In the genomic region with DNA sequence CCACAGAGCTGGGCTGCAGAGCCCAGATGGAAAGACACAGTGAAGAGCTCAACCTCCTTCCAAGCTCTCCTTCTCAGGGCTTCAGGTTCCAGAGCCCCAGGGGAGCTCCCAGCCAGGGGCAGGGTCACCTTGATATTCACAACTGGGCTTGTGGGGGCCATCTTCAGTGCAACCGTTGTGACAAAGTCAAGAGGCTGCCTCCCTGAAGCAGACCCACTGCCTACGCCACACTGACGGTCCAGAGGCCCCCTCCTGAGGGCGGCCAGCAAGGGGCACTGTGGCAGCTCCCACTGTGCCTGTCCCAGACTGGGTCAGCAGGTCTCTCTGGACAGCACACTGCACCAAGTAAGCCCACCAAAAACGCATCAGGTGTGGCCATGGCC, we compare ENCODE assay signal across 15 cellular contexts.
"Had no signal": no experiment of that assay in that cellular context is flagged by ENCODE, and none has a peak within 500 bp of the region (broad histone marks: within the 10 kb centered on the region; RNA-seq: fewer than 3 reads in every experiment).

No MANE protein-coding gene starts in this region.

- H3K9me3 ChIP-seq: gastrocnemius medialis, heart left ventricle, left ventricle myocardium inferior, sigmoid colon, upper lobe of right lung had no signal

- H3K27me3 ChIP-seq: dorsolateral prefrontal cortex, gastrocnemius medialis, heart left ventricle, sigmoid colon, upper lobe of right lung had no signal

- DNase-seq: activated B cell treated with CpG ODN at 0.5 μM for 24 hours; activated CD4-positive, alpha-beta T cell treated with anti-CD3 and anti-CD28 coated beads, Interleukin-2, amount 50 U/mL, for 1 hour; activated naive CD4-positive, alpha-beta T cell treated with anti-CD3 and anti-CD28 coated beads, Interleukin-2, amount 10 ng/mL, durations not matched to agents 7 days and 5 days; erythroblast; gastrocnemius medialis; left ventricle myocardium inferior; mesendoderm; nephron progenitor cell; stimulated activated CD4-positive, alpha-beta T cell treated with anti-CD3 and anti-CD28 coated beads, Interleukin-1b, Interleukin-23, amount 100 ng/mL, for 48 hours; stimulated activated naive CD8-positive, alpha-beta T cell treated with anti-CD3 and anti-CD28 coated beads, Interleukin-15, amount 100 ng/mL, for 72 hours had no signal

- H3K27ac ChIP-seq: dorsolateral prefrontal cortex, gastrocnemius medialis, heart left ventricle, left ventricle myocardium inferior, sigmoid colon, upper lobe of right lung had no signal

- ATAC-seq: activated T-helper 17 cell treated with anti-CD3 and anti-CD28 coated beads, Interleukin-2, amount 50 U/mL, for 72 hours; gastrocnemius medialis; heart left ventricle; stimulated activated naive CD8-positive, alpha-beta T cell treated with anti-CD3 and anti-CD28 coated beads, Interleukin-15, amount 100 ng/mL, for 72 hours; upper lobe of right lung had no signal

- H3K4me3 Mint-ChIP-seq: activated B cell treated with CpG ODN at 0.5 μM for 24 hours; activated naive CD4-positive, alpha-beta T cell treated with anti-CD3 and anti-CD28 coated beads, Interleukin-2, amount 10 ng/mL, durations not matched to agents 7 days and 5 days; activated T-helper 17 cell treated with anti-CD3 and anti-CD28 coated beads, Interleukin-2, amount 50 U/mL, for 72 hours; nephron progenitor cell; stimulated activated naive CD8-positive, alpha-beta T cell treated with anti-CD3 and anti-CD28 coated beads, Interleukin-15, amount 100 ng/mL, for 72 hours had no signal

- H3K27ac Mint-ChIP-seq: activated B cell treated with CpG ODN at 0.5 μM for 24 hours; activated naive CD4-positive, alpha-beta T cell treated with anti-CD3 and anti-CD28 coated beads, Interleukin-2, amount 10 ng/mL, durations not matched to agents 7 days and 5 days; nephron progenitor cell had no signal

- H3K27me3 Mint-ChIP-seq: activated B cell treated with CpG ODN at 0.5 μM for 24 hours; activated T-helper 17 cell treated with anti-CD3 and anti-CD28 coated beads, Interleukin-2, amount 50 U/mL, for 72 hours; stimulated activated naive CD8-positive, alpha-beta T cell treated with anti-CD3 and anti-CD28 coated beads, Interleukin-15, amount 100 ng/mL, for 72 hours had no signal

- H3K4me1 ChIP-seq: gastrocnemius medialis, left ventricle myocardium inferior, sigmoid colon, upper lobe of right lung had no signal

- H3K9me3 Mint-ChIP-seq: activated B cell treated with CpG ODN at 0.5 μM for 24 hours; activated naive CD4-positive, alpha-beta T cell treated with anti-CD3 and anti-CD28 coated beads, Interleukin-2, amount 10 ng/mL, durations not matched to agents 7 days and 5 days; activated T-helper 17 cell treated with anti-CD3 and anti-CD28 coated beads, Interleukin-2, amount 50 U/mL, for 72 hours; nephron progenitor cell; stimulated activated naive CD8-positive, alpha-beta T cell treated with anti-CD3 and anti-CD28 coated beads, Interleukin-15, amount 100 ng/mL, for 72 hours had no signal

- H3K4me1 Mint-ChIP-seq: activated B cell treated with CpG ODN at 0.5 μM for 24 hours; activated naive CD4-positive, alpha-beta T cell treated with anti-CD3 and anti-CD28 coated beads, Interleukin-2, amount 10 ng/mL, durations not matched to agents 7 days and 5 days; nephron progenitor cell had no signal

- H3K4me3 ChIP-seq: dorsolateral prefrontal cortex, gastrocnemius medialis, heart left ventricle, left ventricle myocardium inferior, sigmoid colon, upper lobe of right lung had no signal
